Comparison of ENCODE assay signal across 10 cellular contexts in genomic region chr3:64444619-64445317, GRCh38.
DNase-seq lines count a peak whose midpoint lies in the region; ATAC-seq and TF ChIP-seq lines count a peak whose summit lies in the region.
"Had no signal": no experiment of that assay in that cellular context is flagged by ENCODE, and none has a peak within 500 bp of the region (broad histone marks: within the 10 kb centered on the region; RNA-seq: fewer than 3 reads in every experiment).

No MANE protein-coding gene starts in this region.

- DNase-seq in H7, result peak; percentile 76
- DNase-seq in chondrocyte (ENCODE audit: low spot score), result no peak
- DNase-seq in left colon, result no peak
- DNase-seq in spleen, result no peak
- DNase-seq in NCI-H1092 (lab: John Stamatoyannopoulos, UW), result no peak
- DNase-seq: NCI-H2107 had no signal

- H3K36me3 Mint-ChIP-seq in chondrocyte (ENCODE audit: low read depth), result no peaks in the 10 kb centered on the region

- WGBS in spleen, 5 donors, result 4 to 10% (median 6%) methylated on average over 12 to 54 of the region's 54 CpGs

- H3K27me3 Mint-ChIP-seq in chondrocyte (ENCODE audit: low read depth), result no peaks in the 10 kb centered on the region

- no peaks in the 10 kb centered on the region for H3K9me3 ChIP-seq in spleen

- intact Hi-C loops in left colon (cut with DNase I, micrococcal nuclease), result no loop called here
- intact Hi-C loops in spleen (cut with DNase I; ENCODE audit: low total_unique reads), result no loop called here

- peaks cover 48% of the 10 kb centered on the region for H3K4me1 Mint-ChIP-seq in chondrocyte (ENCODE audit: low read depth)
- H3K4me1 Mint-ChIP-seq: central memory CD8-positive, alpha-beta T cell had no signal

- H3K27me3 ChIP-seq in H7 (ENCODE audit: control insufficient read depth, insufficient read depth, low read length) (peaks cover 19% of the 10 kb centered on the region), spleen (replicated peaks in 1 of 7) (peaks cover 0 to 91% (median 30%) of the 10 kb centered on the region in 7 donors)

- H3K4me3 ChIP-seq in H7 (ENCODE audit: insufficient read depth, low read depth, low read length), result peak overlapping the region; percentile 78
- H3K4me3 ChIP-seq in spleen, result peak overlapping the region in 6 of 8 donors; percentile 22 to 58 (median 30)

- TF ChIP-seq CTCF in chondrocyte (IDR thresholded peaks at IDR 0.05) (peak; percentile 50), spleen (IDR thresholded peaks at IDR 0.05 in 8 of 11, conservative IDR thresholded peaks at IDR 0.05 in 3 of 11) (no peak)

- H3K4me3 Mint-ChIP-seq in chondrocyte (ENCODE audit: unreplicated experiment), result peak overlapping the region; percentile 76
- H3K4me3 Mint-ChIP-seq: central memory CD8-positive, alpha-beta T cell had no signal

- no peak for TF ChIP-seq POLR2A in spleen (IDR thresholded peaks at IDR 0.05)

- ATAC-seq in left colon, result peak; percentile 51
- no peak for ATAC-seq in HG03097 (IDR thresholded peaks at IDR 0.05; ENCODE audit: low FRiP score, unreplicated experiment)
- no peak for ATAC-seq in HG03457 (IDR thresholded peaks at IDR 0.05; ENCODE audit: unreplicated experiment)
- no peak for ATAC-seq in GM21737 (IDR thresholded peaks at IDR 0.05; ENCODE audit: unreplicated experiment)

- H3K27ac Mint-ChIP-seq in chondrocyte (ENCODE audit: unreplicated experiment), result peak overlapping the region; percentile 63

- no peaks in the 10 kb centered on the region for H3K9me3 Mint-ChIP-seq in chondrocyte (ENCODE audit: low read depth)
- H3K9me3 Mint-ChIP-seq: central memory CD8-positive, alpha-beta T cell had no signal

- H3K27ac ChIP-seq in spleen, result no peak overlapping the region

- H3K4me1 ChIP-seq in spleen, result peaks cover 0 to 16% (median 4%) of the 10 kb centered on the region in 6 donors

- H3K36me3 ChIP-seq in H7 (replicated peaks; ENCODE audit: control insufficient read depth, insufficient read depth, low read length), result no peaks in the 10 kb centered on the region
- no peaks in the 10 kb centered on the region for H3K36me3 ChIP-seq in spleen
